In genomic region chr15:64732156-64732860, GRCh38 we compare ENCODE assay signal across 24 cellular contexts. TPM values are rescaled to one million over a fixed set of nuclear protein-coding genes. Genes with fewer than 3 reads are reported as not detected.
DNase-seq lines count a peak whose midpoint lies in the region; ATAC-seq, FAIRE-seq and TF ChIP-seq lines count a peak whose summit lies in the region.
"Had no signal": no experiment of that assay in that cellular context is flagged by ENCODE, and none has a peak within 500 bp of the region (broad histone marks: within the 10 kb centered on the region; RNA-seq: fewer than 3 reads in every experiment).

No MANE protein-coding gene starts in this region.

- dilution Hi-C loops in IMR-90 (cut with HindIII; ENCODE audit: low sequenced_read_pairs, unreplicated experiment), result no loop called here

- no peak for ATAC-seq in IMR-90 (ENCODE audit: low read depth)
- no peak for ATAC-seq in gastroesophageal sphincter
- ATAC-seq: activated CD8-positive, alpha-beta T cell treated with anti-CD3 and anti-CD28 coated beads, Interleukin-2, amount 10 ng/mL, durations not matched to agents 7 days and 5 days; natural killer cell treated with Interleukin-12 subunit alpha and Interleukin-12 subunit beta and Interleukin-15 and Interleukin-18, amount 100 ng/mL, for 72 hours had no signal

- H3K4me3 Mint-ChIP-seq in neural progenitor cell, result no peak overlapping the region
- H3K4me3 Mint-ChIP-seq: activated CD8-positive, alpha-beta T cell treated with anti-CD3 and anti-CD28 coated beads, Interleukin-2, amount 10 ng/mL, durations not matched to agents 7 days and 5 days; activated naive CD4-positive, alpha-beta T cell treated with anti-CD3 and anti-CD28 coated beads for 36 hours; mesothelial cell of epicardium; natural killer cell treated with Interleukin-12 subunit alpha and Interleukin-12 subunit beta and Interleukin-15 and Interleukin-18, amount 100 ng/mL, for 72 hours had no signal

- TF ChIP-seq POLR2A in IMR-90 (IDR thresholded peaks at IDR 0.05; ENCODE audit: low read depth, low read length) (no peak), gastroesophageal sphincter (IDR thresholded peaks at IDR 0.05) (no peak)

- TF ChIP-seq CTCF in IMR-90 (conservative IDR thresholded peaks at IDR 0.05; ENCODE audit: low read depth, low read length), result no peak
- no peak for TF ChIP-seq CTCF in gastroesophageal sphincter (IDR thresholded peaks at IDR 0.05)
- TF ChIP-seq CTCF in neural progenitor cell (IDR thresholded peaks at IDR 0.05), result no peak
- no peak for TF ChIP-seq CTCF in GM13976 (IDR thresholded peaks at IDR 0.05; ENCODE audit: borderline replicate concordance, control extremely low read depth, extremely low read depth, insufficient read depth, missing control alignments)

- TF ChIP-seq EP300 in gastroesophageal sphincter (IDR thresholded peaks at IDR 0.05), result no peak

- no peak overlapping the region for H4K91ac ChIP-seq in IMR-90 (ENCODE audit: insufficient read depth, low read depth, low read length)

- H4K8ac ChIP-seq in IMR-90 (ENCODE audit: low read depth in 2 of 2, low read length in 2 of 2), result no peak overlapping the region

- H3K79me2 ChIP-seq in neural progenitor cell (ENCODE audit: low read depth), result no peaks in the 10 kb centered on the region

- H3F3A ChIP-seq in neural progenitor cell (ENCODE audit: low read depth), result no peaks in the 10 kb centered on the region

- H3K9me3 ChIP-seq in IMR-90 (ENCODE audit: control insufficient read depth, insufficient read depth, low read length) (no peaks in the 10 kb centered on the region), gastroesophageal sphincter (no peaks in the 10 kb centered on the region), neural progenitor cell (ENCODE audit: low read depth) (no peaks in the 10 kb centered on the region)
- H3K9me3 ChIP-seq: upper lobe of right lung had no signal

- POLR2A ChIA-PET in IMR-90 (lab: Charles Lee; ENCODE audit: unreplicated experiment), result no interaction called here

- no peak overlapping the region for H3K18ac ChIP-seq in IMR-90 (ENCODE audit: low read depth, low read length)

- no TSS peak for BruUV-seq in IMR-90 (replicated peaks; lab: Mats Ljungman, UMichigan)

- H3K4me2 ChIP-seq in IMR-90 (ENCODE audit: low read depth, low read length) (no peak overlapping the region), neural progenitor cell (no peak overlapping the region)
- H3K4me2 ChIP-seq: KMS-11 had no signal

- H3K27me3 Mint-ChIP-seq in neural progenitor cell (ENCODE audit: insufficient read depth, low read depth), result peaks cover 6% of the 10 kb centered on the region
- H3K27me3 Mint-ChIP-seq: progenitor cell of endocrine pancreas had no signal

- H2AK9ac ChIP-seq in IMR-90 (replicated peaks; ENCODE audit: low read depth, low read length, poor library complexity), result no peak overlapping the region

- peak overlapping the region; percentile 53; the same call in 1 of the 2 replicates for H3K23ac ChIP-seq in IMR-90 (ENCODE audit: low read depth, low read length)

- H3K36me3 ChIP-seq in IMR-90 (ENCODE audit: control insufficient read depth, insufficient read depth, low read length) (no peaks in the 10 kb centered on the region), gastroesophageal sphincter (peaks cover 0 to 32% of the 10 kb centered on the region in 2 donors), neural progenitor cell (no peaks in the 10 kb centered on the region)
- H3K36me3 ChIP-seq: upper lobe of right lung had no signal

- peak overlapping the region; percentile 78 for H3K27ac Mint-ChIP-seq in neural progenitor cell
- H3K27ac Mint-ChIP-seq: activated CD8-positive, alpha-beta T cell treated with anti-CD3 and anti-CD28 coated beads, Interleukin-2, amount 10 ng/mL, durations not matched to agents 7 days and 5 days; activated naive CD4-positive, alpha-beta T cell treated with anti-CD3 and anti-CD28 coated beads for 36 hours; mesothelial cell of epicardium; progenitor cell of endocrine pancreas had no signal

- intact Hi-C loops in IMR-90 (cut with micrococcal nuclease), result loop anchor here (5.0 kb wide), 1 partner anchor 300 kb away; no protein-coding TSS in a partner anchor

- no peak overlapping the region for H2BK120ac ChIP-seq in IMR-90 (ENCODE audit: low read depth, low read length)

- H3K9ac ChIP-seq in IMR-90 (ENCODE audit: low read depth, low read length), result no peak overlapping the region
- H3K9ac ChIP-seq in neural progenitor cell, result no peak overlapping the region
- H3K9ac ChIP-seq: KMS-11 had no signal

- no peak overlapping the region for H3K4ac ChIP-seq in IMR-90 (ENCODE audit: low read depth, low read length)

- no peak for DNase-seq in GM19239 (ENCODE audit: insufficient read length, low spot score)
- no peak for DNase-seq in IMR-90
- DNase-seq in neural progenitor cell (ENCODE audit: low spot score), result no peak
- no peak for DNase-seq in NCI-H1436 (lab: John Stamatoyannopoulos, UW)
- no peak for DNase-seq in NCI-H69 (lab: John Stamatoyannopoulos, UW)
- DNase-seq in GM13976 (ENCODE audit: low spot score), result no peak
- DNase-seq: activated CD4-positive, CD25-positive, alpha-beta regulatory T cell treated with anti-CD3 and anti-CD28 coated beads, Interleukin-2, amount 50 U/mL, for 72 hours; activated CD8-positive, alpha-beta T cell treated with anti-CD3 and anti-CD28 coated beads, Interleukin-2, amount 10 ng/mL, durations not matched to agents 7 days and 5 days; activated naive CD4-positive, alpha-beta T cell treated with anti-CD3 and anti-CD28 coated beads for 36 hours; activated T-cell treated with anti-CD3 and anti-CD28 coated beads, Interleukin-2, amount 50 U/mL, for 1 hour; AML-193; foreskin keratinocyte; NCI-H1092; NCI-H2029 treated with DMSO at 0.1 percent for 48 hours; stimulated activated CD4-positive, alpha-beta T cell treated with anti-CD3 and anti-CD28 coated beads, Interleukin-2, amount 100 ng/mL, for 24 hours; upper lobe of right lung had no signal

- in situ Hi-C loops in IMR-90 (cut with MboI; ENCODE audit: low sequenced_read_pairs), result loop anchor here (5.0 kb wide), 2 partner anchors 80 to 175 kb away; no protein-coding TSS in a partner anchor
- in situ Hi-C loops in GM13976 (cut with MboI; ENCODE audit: low sequenced_read_pairs, unreplicated experiment), result loop anchor here (10.0 kb wide), 1 partner anchor 172 kb away; no protein-coding TSS in a partner anchor

- H4K20me1 ChIP-seq in IMR-90 (ENCODE audit: insufficient read depth, low read length) (no peaks in the 10 kb centered on the region; the same call in 1 of the 2 replicates), neural progenitor cell (ENCODE audit: low read depth) (no peaks in the 10 kb centered on the region)

- no peak for TF ChIP-seq RAD21 in IMR-90 (IDR thresholded peaks at IDR 0.05; ENCODE audit: low read length)

- H2AK5ac ChIP-seq in IMR-90 (ENCODE audit: low read depth, low read length), result no peak overlapping the region

- H2BK5ac ChIP-seq in IMR-90 (ENCODE audit: low read depth, low read length, poor library complexity, severe bottlenecking), result no peak overlapping the region

- CTCF ChIA-PET in IMR-90 (lab: Yijun Ruan, JAX), result interaction anchor here (1.8 kb wide), 1 partner anchor 78 kb away, joined by 9 read pairs; no protein-coding TSS in a partner anchor

- H3K9me1 ChIP-seq in IMR-90 (ENCODE audit: insufficient read depth, low read length), result no peaks in the 10 kb centered on the region

- H3K4me3 ChIP-seq in IMR-90 (ENCODE audit: insufficient read depth, low read depth, low read length) (no peak overlapping the region), gastroesophageal sphincter (no peak overlapping the region), neural progenitor cell (no peak overlapping the region)
- H3K4me3 ChIP-seq: upper lobe of right lung had no signal

- FAIRE-seq in GM19239 (lab: Jason Lieb, UNC), result peak; percentile 62
- FAIRE-seq: astrocyte had no signal

- H2AFZ ChIP-seq in IMR-90 (replicated peaks; ENCODE audit: low read length, poor library complexity) (peak overlapping the region; percentile 53), neural progenitor cell (replicated peaks) (no peak overlapping the region)

- WGBS in IMR-90 (ENCODE audit: extremely low coverage in 2 of 2, insufficient read length in 1 of 2), 2 experiments, result no CpG with 5 or more reads among the region's 7 CpGs
- 59 to 61% methylated on average over 3 of the region's 7 CpGs for WGBS in gastroesophageal sphincter (ENCODE audit: low coverage in 1 of 2), 2 donors

- no peak overlapping the region for H2BK20ac ChIP-seq in IMR-90 (ENCODE audit: low read depth, low read length)

- H2BK15ac ChIP-seq in IMR-90 (ENCODE audit: low read depth, low read length), result no peak overlapping the region

- H3K56ac ChIP-seq in IMR-90 (ENCODE audit: extremely low read depth, insufficient read depth, low read length), result no peak overlapping the region

- H3K79me1 ChIP-seq in IMR-90 (ENCODE audit: low read depth in 1 of 2, low read length in 2 of 2), result no peaks in the 10 kb centered on the region

- no peak overlapping the region for H4K5ac ChIP-seq in IMR-90 (ENCODE audit: low read depth, low read length)

- H3K36me3 Mint-ChIP-seq in neural progenitor cell, result peaks cover 4% of the 10 kb centered on the region
- H3K36me3 Mint-ChIP-seq: mesothelial cell of epicardium; natural killer cell treated with Interleukin-12 subunit alpha and Interleukin-12 subunit beta and Interleukin-15 and Interleukin-18, amount 100 ng/mL, for 72 hours had no signal

- no peak overlapping the region for H3K27ac ChIP-seq in IMR-90 (ENCODE audit: insufficient read depth, low read length)
- peak overlapping the region in 3 of 4 donors; percentile 28 to 59 (median 35) for H3K27ac ChIP-seq in gastroesophageal sphincter
- no peak overlapping the region for H3K27ac ChIP-seq in neural progenitor cell
- H3K27ac ChIP-seq: foreskin keratinocyte, HL-60, KMS-11, upper lobe of right lung had no signal

- no peaks in the 10 kb centered on the region for H3K27me3 ChIP-seq in IMR-90 (ENCODE audit: control insufficient read depth, insufficient read depth, low read length)
- H3K27me3 ChIP-seq in gastroesophageal sphincter, result no peaks in the 10 kb centered on the region
- H3K27me3 ChIP-seq in neural progenitor cell, result no peaks in the 10 kb centered on the region
- H3K27me3 ChIP-seq: foreskin keratinocyte, upper lobe of right lung had no signal

- no peaks in the 10 kb centered on the region for H3K9me3 Mint-ChIP-seq in neural progenitor cell
- H3K9me3 Mint-ChIP-seq: activated naive CD4-positive, alpha-beta T cell treated with anti-CD3 and anti-CD28 coated beads for 36 hours; mesothelial cell of epicardium; natural killer cell treated with Interleukin-12 subunit alpha and Interleukin-12 subunit beta and Interleukin-15 and Interleukin-18, amount 100 ng/mL, for 72 hours had no signal

- H3K4me1 Mint-ChIP-seq in neural progenitor cell, result peaks cover 18% of the 10 kb centered on the region

- no peak overlapping the region for H3K14ac ChIP-seq in IMR-90 (replicated peaks; ENCODE audit: low read depth, low read length)

- no peaks in the 10 kb centered on the region for H3K4me1 ChIP-seq in IMR-90 (ENCODE audit: control insufficient read depth, insufficient read depth, low read length)
- peaks cover 0 to 42% (median 0%) of the 10 kb centered on the region in 3 donors for H3K4me1 ChIP-seq in gastroesophageal sphincter
- H3K4me1 ChIP-seq in neural progenitor cell, result no peaks in the 10 kb centered on the region
- H3K4me1 ChIP-seq: foreskin keratinocyte, upper lobe of right lung had no signal

RNA-seq across cellular contexts. Expression of gene RBPMS2, which starts 43.1 kb away (rescaled TPM):
- under 0.01 TPM in 1 of 2 replicates, not detected in the other for total RNA-seq in IMR-90 (2012; rRNA removed)
- 2.3 and 2.8 TPM in 2 replicates for polyA plus RNA-seq in IMR-90 (2012; rRNA removed)
- 2.2 and 2.9 TPM in 2 replicates for polyA plus RNA-seq in IMR-90 (2012; cell fraction: cytosol; rRNA removed)
- polyA plus RNA-seq in IMR-90 (2012; cell fraction: nucleus; rRNA removed; ENCODE audit: low replicate concordance), result 2.0 and 2.3 TPM in 2 replicates
- total RNA-seq in gastroesophageal sphincter, result 10 to 100 TPM; 14.6 to 47.8 (median 33.9) TPM
- 0.15 and 1.8 TPM in 2 replicates for total RNA-seq in neural progenitor cell (ENCODE audit: low replicate concordance)
- total RNA-seq: activated CD8-positive, alpha-beta T cell treated with anti-CD3 and anti-CD28 coated beads, Interleukin-2, amount 10 ng/mL, durations not matched to agents 7 days and 5 days; activated naive CD4-positive, alpha-beta T cell treated with anti-CD3 and anti-CD28 coated beads for 36 hours; foreskin keratinocyte; RPMI7951 had no signal
- polyA plus RNA-seq: foreskin keratinocyte had no signal

Comparison
In these comparisons a context has a peak if more than half of its experiments do, and no peak if none do; other contexts are left out.
1. H3K27ac ChIP-seq: peak in gastroesophageal sphincter (3 of 4); none in IMR-90 (single experiment) and neural progenitor cell (single experiment).